8 cellular contexts compared by ENCODE assay signal in genomic region chr7:45089314-45089891, GRCh38. TPM values are rescaled to one million over a fixed set of nuclear protein-coding genes. Genes with fewer than 3 reads are reported as not detected.
DNase-seq lines count a peak whose midpoint lies in the region; ATAC-seq lines count a peak whose summit lies in the region.

No MANE protein-coding gene starts in this region.

- peak overlapping the region; percentile 70 for H3K4me3 Mint-ChIP-seq in activated CD4-positive, alpha-beta memory T cell treated with anti-CD3 and anti-CD28 coated beads for 36 hours

- no peak overlapping the region for H3K27ac Mint-ChIP-seq in activated CD4-positive, alpha-beta memory T cell treated with anti-CD3 and anti-CD28 coated beads for 36 hours

- intact Hi-C loops in activated CD4-positive, alpha-beta memory T cell treated with anti-CD3 and anti-CD28 coated beads for 36 hours (cut with micrococcal nuclease): no loop called here

- H3K36me3 Mint-ChIP-seq in activated CD4-positive, alpha-beta memory T cell treated with anti-CD3 and anti-CD28 coated beads for 36 hours: no peaks in the 10 kb centered on the region

- CTCF ChIA-PET in activated CD4-positive, alpha-beta memory T cell treated with anti-CD3 and anti-CD28 coated beads for 36 hours (lab: Charles Lee): interaction anchor here (1.0 kb wide), 1 partner anchor 46 kb away, joined by 3 read pairs; no protein-coding TSS in a partner anchor

- DNase-seq in DMS79 treated with DMSO at 0.1 percent for 48 hours (lab: John Stamatoyannopoulos, UW): peak; percentile 83
- DNase-seq in NCI-H2081 treated with DMSO at 0.1 percent for 48 hours (lab: John Stamatoyannopoulos, UW): peak; percentile 39
- DNase-seq in activated CD4-positive, alpha-beta memory T cell treated with anti-CD3 and anti-CD28 coated beads for 36 hours: peak; percentile 82
- peak; percentile 19 for DNase-seq in dedifferentiated amniotic fluid mesenchymal stem cell (ENCODE audit: extremely low spot score)
- DNase-seq in kidney tubule cell (ENCODE audit: low spot score): peak; percentile 72
- peak; percentile 56 to 59 for DNase-seq in stimulated activated CD4-positive, alpha-beta T cell treated with anti-CD3 and anti-CD28 coated beads, Interleukin-15, amount 100 ng/mL, for 48 hours (ENCODE audit: low read depth in 2 of 2)
- no peak for DNase-seq in AML-193 (lab: John Stamatoyannopoulos, UW)

- H3K4me1 Mint-ChIP-seq in activated CD4-positive, alpha-beta memory T cell treated with anti-CD3 and anti-CD28 coated beads for 36 hours (ENCODE audit: low read depth): peaks cover 7% of the 10 kb centered on the region

- no peak for ATAC-seq in HG03108 (IDR thresholded peaks at IDR 0.05; ENCODE audit: unreplicated experiment)

- POLR2A ChIA-PET in activated CD4-positive, alpha-beta memory T cell treated with anti-CD3 and anti-CD28 coated beads for 36 hours (lab: Charles Lee): interaction anchor here (1.0 kb wide), 1 partner anchor 46 kb away, joined by 3 read pairs; no protein-coding TSS in a partner anchor

- H3K9me3 Mint-ChIP-seq in activated CD4-positive, alpha-beta memory T cell treated with anti-CD3 and anti-CD28 coated beads for 36 hours: peaks cover 6% of the 10 kb centered on the region

- peaks cover 13% of the 10 kb centered on the region for H3K27me3 Mint-ChIP-seq in activated CD4-positive, alpha-beta memory T cell treated with anti-CD3 and anti-CD28 coated beads for 36 hours

RNA-seq across cellular contexts. Expression of gene NACAD, which starts 0.6 kb away (rescaled TPM):
- total RNA-seq in activated CD4-positive, alpha-beta memory T cell treated with anti-CD3 and anti-CD28 coated beads for 36 hours: under 1 TPM; 0.10 to 0.21 TPM

RNA-seq across cellular contexts. Expression of gene TBRG4, which starts 22.1 kb away (rescaled TPM):
- 100 to 1,000 TPM; 135 to 137 TPM for total RNA-seq in activated CD4-positive, alpha-beta memory T cell treated with anti-CD3 and anti-CD28 coated beads for 36 hours

Comparison
In these comparisons a context has a peak if more than half of its experiments do, and no peak if none do; other contexts are left out.
1. DNase-seq: peak in DMS79 treated with DMSO at 0.1 percent for 48 hours (single experiment), NCI-H2081 treated with DMSO at 0.1 percent for 48 hours (single experiment), activated CD4-positive, alpha-beta memory T cell treated with anti-CD3 and anti-CD28 coated beads for 36 hours (single experiment), dedifferentiated amniotic fluid mesenchymal stem cell (single experiment), kidney tubule cell (single experiment) and stimulated activated CD4-positive, alpha-beta T cell treated with anti-CD3 and anti-CD28 coated beads, Interleukin-15, amount 100 ng/mL, for 48 hours (2 of 2); none in AML-193 (0 of 2).